Comparison of ENCODE assay signal across 23 cellular contexts in genomic region chr3:50441818-50442217, GRCh38.
"Had no signal": no experiment of that assay in that cellular context is flagged by ENCODE, and none has a peak within 500 bp of the region (broad histone marks: within the 10 kb centered on the region; RNA-seq: fewer than 3 reads in every experiment).

No MANE protein-coding gene starts in this region.

- H3K4me1 ChIP-seq: breast epithelium, esophagus squamous epithelium, sigmoid colon had no signal

- H3K27ac Mint-ChIP-seq: activated CD4-positive, alpha-beta memory T cell treated with anti-CD3 and anti-CD28 coated beads, Interleukin-2, amount 10 ng/mL, durations not matched to agents 7 days and 5 days; activated CD4-positive, alpha-beta T cell treated with anti-CD3 and anti-CD28 coated beads, Interleukin-2, amount 10 ng/mL, durations not matched to agents 24 days and 14 days; activated T-cell treated with anti-CD3 and anti-CD28 coated beads, Interleukin-2, amount 50 U/mL, for 24 hours; activated T-helper 17 cell treated with anti-CD3 and anti-CD28 coated beads, Interleukin-2, amount 50 U/mL, for 72 hours; T-helper 17 cell had no signal

- ATAC-seq: activated T-helper 17 cell treated with anti-CD3 and anti-CD28 coated beads, Interleukin-2, amount 50 U/mL, for 72 hours; natural killer cell; T-helper 17 cell had no signal

- H3K9me3 Mint-ChIP-seq: activated CD4-positive, alpha-beta memory T cell treated with anti-CD3 and anti-CD28 coated beads, Interleukin-2, amount 10 ng/mL, durations not matched to agents 7 days and 5 days; activated CD4-positive, alpha-beta T cell treated with anti-CD3 and anti-CD28 coated beads, Interleukin-2, amount 10 ng/mL, durations not matched to agents 24 days and 14 days; activated T-cell treated with anti-CD3 and anti-CD28 coated beads, Interleukin-2, amount 50 U/mL, for 24 hours; activated T-helper 17 cell treated with anti-CD3 and anti-CD28 coated beads, Interleukin-2, amount 50 U/mL, for 72 hours; natural killer cell had no signal

- H3K27me3 Mint-ChIP-seq: activated CD4-positive, alpha-beta memory T cell treated with anti-CD3 and anti-CD28 coated beads, Interleukin-2, amount 10 ng/mL, durations not matched to agents 7 days and 5 days; activated CD4-positive, alpha-beta T cell treated with anti-CD3 and anti-CD28 coated beads, Interleukin-2, amount 10 ng/mL, durations not matched to agents 24 days and 14 days; activated T-cell treated with anti-CD3 and anti-CD28 coated beads, Interleukin-2, amount 50 U/mL, for 24 hours; activated T-helper 17 cell treated with anti-CD3 and anti-CD28 coated beads, Interleukin-2, amount 50 U/mL, for 72 hours had no signal

- H3K9me3 ChIP-seq: breast epithelium, esophagus squamous epithelium, sigmoid colon, tibial nerve had no signal

- H3K4me3 Mint-ChIP-seq: activated CD4-positive, alpha-beta memory T cell treated with anti-CD3 and anti-CD28 coated beads, Interleukin-2, amount 10 ng/mL, durations not matched to agents 7 days and 5 days; activated CD4-positive, alpha-beta T cell treated with anti-CD3 and anti-CD28 coated beads, Interleukin-2, amount 10 ng/mL, durations not matched to agents 24 days and 14 days; activated T-cell treated with anti-CD3 and anti-CD28 coated beads, Interleukin-2, amount 50 U/mL, for 24 hours; activated T-helper 17 cell treated with anti-CD3 and anti-CD28 coated beads, Interleukin-2, amount 50 U/mL, for 72 hours; natural killer cell; T-helper 17 cell had no signal

- H3K27me3 ChIP-seq: breast epithelium, esophagus squamous epithelium, sigmoid colon, tibial nerve had no signal

- DNase-seq: activated CD4-positive, alpha-beta memory T cell treated with anti-CD3 and anti-CD28 coated beads, Interleukin-2, amount 10 ng/mL, durations not matched to agents 7 days and 5 days; activated CD4-positive, alpha-beta T cell treated with anti-CD3 and anti-CD28 coated beads, Interleukin-2, amount 10 ng/mL, durations not matched to agents 24 days and 14 days; activated CD4-positive, CD25-positive, alpha-beta regulatory T cell treated with anti-CD3 and anti-CD28 coated beads, Interleukin-2, amount 50 U/mL, for 72 hours; activated CD8-positive, alpha-beta memory T cell treated with anti-CD3 and anti-CD28 coated beads, Interleukin-2, amount 50 U/mL, for 48 hours; activated gamma-delta T cell treated with Interleukin-2 at 50 U/mL for 16 hours; activated naive CD4-positive, alpha-beta T cell treated with anti-CD3 and anti-CD28 coated beads, Interleukin-2, amount 50 U/mL, for 16 hours; activated T-cell treated with anti-CD3 and anti-CD28 coated beads, Interleukin-2, amount 50 U/mL, for 24 hours; amniotic stem cell; dermis blood vessel endothelial cell; effector CD4-positive, alpha-beta T cell; esophagus squamous epithelium; midbrain; natural killer cell; posterior cingulate gyrus; sigmoid colon; stimulated activated CD4-positive, alpha-beta T cell treated with anti-CD3 and anti-CD28 coated beads, Interleukin-1b, Interleukin-23, amount 100 ng/mL, for 48 hours; stimulated activated naive CD4-positive, alpha-beta T cell; T-helper 17 cell had no signal

- H3K4me3 ChIP-seq: breast epithelium, esophagus squamous epithelium, sigmoid colon, smooth muscle cell, tibial nerve had no signal

- H3K36me3 ChIP-seq: breast epithelium, esophagus squamous epithelium, sigmoid colon, tibial nerve had no signal

- H3K4me1 Mint-ChIP-seq: activated CD4-positive, alpha-beta memory T cell treated with anti-CD3 and anti-CD28 coated beads, Interleukin-2, amount 10 ng/mL, durations not matched to agents 7 days and 5 days; activated T-helper 17 cell treated with anti-CD3 and anti-CD28 coated beads, Interleukin-2, amount 50 U/mL, for 72 hours had no signal

- H3K36me3 Mint-ChIP-seq: natural killer cell had no signal

- H3K27ac ChIP-seq: breast epithelium, epithelial cell of prostate, esophagus squamous epithelium, sigmoid colon, tibial nerve had no signal
